Comparison of ENCODE assay signal across 12 cellular contexts in the genomic region with DNA sequence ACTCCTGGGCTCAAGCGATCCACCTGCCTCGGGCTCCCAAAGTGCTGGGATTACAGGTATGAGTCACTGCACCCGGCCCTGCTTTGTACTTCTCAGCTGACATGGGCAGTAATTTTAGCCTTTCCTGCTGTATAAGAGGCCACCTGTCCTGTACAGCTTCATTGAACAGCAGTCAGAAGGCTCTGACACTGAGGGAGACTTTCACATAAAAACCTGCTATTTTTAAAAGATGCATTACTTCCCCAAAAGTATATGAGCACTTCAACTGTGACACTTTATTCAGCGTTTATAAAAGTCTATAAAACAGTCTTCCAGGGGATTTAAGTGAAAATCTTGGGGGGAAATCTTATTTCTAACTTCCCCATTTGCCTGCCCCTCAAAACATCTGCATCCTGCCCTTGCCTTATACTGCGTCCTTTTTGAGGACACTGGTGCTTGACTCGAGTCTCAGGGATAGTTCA. TPM values are rescaled to one million over a fixed set of nuclear protein-coding genes. Genes with fewer than 3 reads are reported as not detected.
DNase-seq lines count a peak whose midpoint lies in the region; ATAC-seq and TF ChIP-seq lines count a peak whose summit lies in the region.
"Had no signal": no experiment of that assay in that cellular context is flagged by ENCODE, and none has a peak within 500 bp of the region (broad histone marks: within the 10 kb centered on the region; RNA-seq: fewer than 3 reads in every experiment).

No MANE protein-coding gene starts in this region.

- WGBS in psoas muscle, 3 donors: 33 to 43% (median 37%) methylated on average over 6 of the region's 6 CpGs

- no peak for TF ChIP-seq CTCF in PC-3 (conservative IDR thresholded peaks at IDR 0.05; ENCODE audit: low read depth, low read length)
- no peak for TF ChIP-seq CTCF in psoas muscle (IDR thresholded peaks at IDR 0.05)

- peak; percentile 45 for DNase-seq in HT-29 (ENCODE audit: low spot score)
- peak; percentile 71 for DNase-seq in PC-3
- DNase-seq in psoas muscle: no peak
- DNase-seq in T-helper 9 cell: no peak
- DNase-seq in cerebellum (ENCODE audit: low spot score): no peak
- DNase-seq: activated T-cell treated with anti-CD3 and anti-CD28 coated beads, Interleukin-2, amount 50 U/mL, for 1 hour; NK-92 treated with Interleukin-12 subunit alpha and Interleukin-12 subunit beta, amount 100 ng/mL, for 24 hours; stimulated activated CD4-positive, alpha-beta T cell treated with anti-CD3 and anti-CD28 coated beads, Interleukin-12 subunit alpha, Interleukin-12 subunit beta, amount 100 ng/mL, for 4 hours had no signal

- H3K4me2 ChIP-seq in PC-3 (ENCODE audit: low read length): peak overlapping the region; percentile 16

- no peaks in the 10 kb centered on the region for H3K9me3 ChIP-seq in PC-3 (ENCODE audit: low read length)
- no peaks in the 10 kb centered on the region for H3K9me3 ChIP-seq in psoas muscle

- no peak overlapping the region for H3K27ac ChIP-seq in PC-3 (ENCODE audit: low read length)
- peak overlapping the region; percentile 57 for H3K27ac ChIP-seq in psoas muscle
- H3K27ac ChIP-seq: epithelial cell of prostate had no signal

- intact Hi-C loops in PC-3 (cut with micrococcal nuclease): no loop called here
- intact Hi-C loops in psoas muscle (cut with DNase I): no loop called here

- H3K9me2 ChIP-seq in PC-3 (replicated peaks; ENCODE audit: low read length): no peaks in the 10 kb centered on the region

- POLR2A ChIA-PET in PC-3 (lab: Charles Lee; ENCODE audit: unreplicated experiment): no interaction called here

- CTCF ChIA-PET in PC-3 (lab: Charles Lee): no interaction called here

- ATAC-seq in GM19395 (IDR thresholded peaks at IDR 0.05; ENCODE audit: unreplicated experiment) (peak; percentile 62), PC-3 (peak; percentile 92), psoas muscle (peak; percentile 74 to 93 (median 87)), HG03196 (IDR thresholded peaks at IDR 0.05; ENCODE audit: unreplicated experiment) (no peak)
- ATAC-seq: natural killer cell treated with Interleukin-12 subunit alpha and Interleukin-12 subunit beta and Interleukin-15 and Interleukin-18, amount 100 ng/mL, for 72 hours had no signal

- no peaks in the 10 kb centered on the region for H3K36me3 ChIP-seq in PC-3 (ENCODE audit: low read depth, low read length)
- no peaks in the 10 kb centered on the region for H3K36me3 ChIP-seq in psoas muscle (ENCODE audit: insufficient read depth in 1 of 2, low read depth in 1 of 2)

- H4K20me1 ChIP-seq in PC-3 (ENCODE audit: low read length): no peaks in the 10 kb centered on the region

- no peaks in the 10 kb centered on the region for H3F3A ChIP-seq in PC-3 (ENCODE audit: low read length, unreplicated experiment)

- H3K4me3 ChIP-seq in PC-3 (ENCODE audit: low read length) (no peak overlapping the region), psoas muscle (no peak overlapping the region)

- H3K4me1 ChIP-seq in PC-3 (ENCODE audit: insufficient read depth, low read length) (peaks cover 18% of the 10 kb centered on the region), psoas muscle (peaks cover 7% of the 10 kb centered on the region)

- no peaks in the 10 kb centered on the region for H3K27me3 ChIP-seq in PC-3 (ENCODE audit: low read length)
- H3K27me3 ChIP-seq in psoas muscle (ENCODE audit: insufficient read depth in 3 of 3, low read length in 2 of 3): peaks cover 0 to 3% (median 2%) of the 10 kb centered on the region in 3 donors

- BruUV-seq in PC-3 (replicated peaks; lab: Mats Ljungman, UMichigan): no TSS peak

- no peak overlapping the region for H3K9ac ChIP-seq in PC-3 (ENCODE audit: low read length)

- no peak overlapping the region for H2AFZ ChIP-seq in PC-3 (ENCODE audit: low read length)

- no peaks in the 10 kb centered on the region for H3K79me2 ChIP-seq in PC-3 (ENCODE audit: low read length)

RNA-seq across cellular contexts. Expression of a gene that starts 17.6 kb away (rescaled TPM):
- total RNA-seq in HT-29 (2014; rRNA removed; shearing (Covaris generic)): not detected in 2 replicates
- not detected in 2 replicates for total RNA-seq in PC-3 (2014; rRNA removed)
- total RNA-seq in psoas muscle: not detected
- polyA plus RNA-seq in psoas muscle: not detected
- not detected for total RNA-seq in cerebellum
- total RNA-seq: natural killer cell treated with Interleukin-12 subunit alpha and Interleukin-12 subunit beta and Interleukin-15 and Interleukin-18, amount 100 ng/mL, for 72 hours had no signal

RNA-seq across cellular contexts. Expression of a gene that starts 26.3 kb away (rescaled TPM):
- total RNA-seq in HT-29 (2014; rRNA removed; shearing (Covaris generic)): 57.1 and 63.1 TPM in 2 replicates
- total RNA-seq in PC-3 (2014; rRNA removed) (98.7 and 121 TPM in 2 replicates), psoas muscle (under 1 TPM; 0.26 to 0.97 (median 0.59) TPM), cerebellum (9.4 TPM)
- 1 to 10 TPM in 1 of 3 donors, under 1 TPM in 2; 0.23 to 1.2 (median 0.27) TPM for polyA plus RNA-seq in psoas muscle

RNA-seq across cellular contexts. Expression of a gene that starts 38.8 kb away (rescaled TPM):
- 0.15 and 0.99 TPM in 2 replicates for total RNA-seq in HT-29 (2014; rRNA removed; shearing (Covaris generic))
- total RNA-seq in PC-3 (2014; rRNA removed): 0.15 TPM in 1 of 2 replicates, not detected in the other
- total RNA-seq in psoas muscle: under 1 TPM in 3 of 4 donors, not detected in 1; 0.59 to 0.82 (median 0.64) TPM
- under 1 TPM; 0.08 to 0.74 (median 0.26) TPM for polyA plus RNA-seq in psoas muscle
- total RNA-seq in cerebellum: 5.2 TPM

RNA-seq across cellular contexts. Expression of a gene that starts 39.1 kb away (rescaled TPM):
- total RNA-seq in HT-29 (2014; rRNA removed; shearing (Covaris generic)): 19.5 and 27.5 TPM in 2 replicates
- total RNA-seq in PC-3 (2014; rRNA removed) (9.3 and 12.0 TPM in 2 replicates), psoas muscle (1 to 10 TPM; 3.9 to 7.7 (median 6.3) TPM), cerebellum (4.7 TPM)
- 1 to 10 TPM; 2.4 to 6.2 (median 4.2) TPM for polyA plus RNA-seq in psoas muscle

Comparison
In these comparisons a context has a peak if more than half of its experiments do, and no peak if none do; other contexts are left out.
1. DNase-seq: peak in HT-29 (single experiment) and PC-3 (single experiment); none in psoas muscle (0 of 2), T-helper 9 cell (single experiment) and cerebellum (single experiment).